In genomic region chr7:56033671-56034432, GRCh38 we compare ENCODE assay signal across 8 cellular contexts. TPM values are rescaled to one million over a fixed set of nuclear protein-coding genes. Genes with fewer than 3 reads are reported as not detected.
DNase-seq lines count a peak whose midpoint lies in the region; TF ChIP-seq lines count a peak whose summit lies in the region.

No MANE protein-coding gene starts in this region.

- TF ChIP-seq POLR2A in ovary (IDR thresholded peaks at IDR 0.05) = no peak
- TF ChIP-seq POLR2A in tibial nerve (IDR thresholded peaks at IDR 0.05) = no peak

- H3K36me3 Mint-ChIP-seq in glutamatergic neuron (ENCODE audit: unreplicated experiment) = no peaks in the 10 kb centered on the region

- no peaks in the 10 kb centered on the region for H3K27me3 Mint-ChIP-seq in glutamatergic neuron (ENCODE audit: unreplicated experiment)

- TF ChIP-seq EP300 in ovary (IDR thresholded peaks at IDR 0.05) = no peak
- no peak for TF ChIP-seq EP300 in tibial nerve (IDR thresholded peaks at IDR 0.05)

- peak overlapping the region; percentile 92 for H3K27ac Mint-ChIP-seq in glutamatergic neuron (ENCODE audit: unreplicated experiment)

- peak overlapping the region; percentile 57 for H3K27ac ChIP-seq in SJCRH30
- no peak overlapping the region for H3K27ac ChIP-seq in ovary
- H3K27ac ChIP-seq in tibial nerve = peak overlapping the region in 2 of 4 donors; percentile 31 to 54

- no peaks in the 10 kb centered on the region for H3K4me1 ChIP-seq in SJCRH30
- no peaks in the 10 kb centered on the region for H3K4me1 ChIP-seq in ovary (ENCODE audit: insufficient read depth)
- peaks cover 0 to 7% (median 3%) of the 10 kb centered on the region in 4 donors for H3K4me1 ChIP-seq in tibial nerve

- no peaks in the 10 kb centered on the region for H3K27me3 ChIP-seq in SJCRH30
- no peaks in the 10 kb centered on the region for H3K27me3 ChIP-seq in ovary
- H3K27me3 ChIP-seq in tibial nerve = no peaks in the 10 kb centered on the region

- H3K9me3 ChIP-seq in SJCRH30 (replicated peaks) (no peaks in the 10 kb centered on the region), ovary (no peaks in the 10 kb centered on the region), tibial nerve (no peaks in the 10 kb centered on the region)

- H3K36me3 ChIP-seq in SJCRH30 (peaks cover 11% of the 10 kb centered on the region), ovary (no peaks in the 10 kb centered on the region), tibial nerve (peaks cover 0 to 30% (median 0%) of the 10 kb centered on the region in 3 donors)

- intact Hi-C loops in ovary (cut with DNase I) = no loop called here

- H3K4me3 ChIP-seq in SJCRH30 (peak overlapping the region; percentile 61), ovary (peak overlapping the region; percentile 61), tibial nerve (peak overlapping the region; percentile 25 to 59 (median 58))

- H3K4me1 Mint-ChIP-seq in glutamatergic neuron (ENCODE audit: low read depth, unreplicated experiment) = peaks cover 7% of the 10 kb centered on the region

- 1% methylated on average over 24 to 27 of the region's 27 CpGs for WGBS in ovary, 3 donors
- 1% methylated on average over 22 to 25 of the region's 27 CpGs for WGBS in tibial nerve, 2 donors

- peaks cover 4% of the 10 kb centered on the region for H3K9me3 Mint-ChIP-seq in glutamatergic neuron (ENCODE audit: unreplicated experiment)

- peak; percentile 48 for DNase-seq in GDM1 (lab: John Stamatoyannopoulos, UW)
- DNase-seq in H4 (ENCODE audit: low spot score) = peak; percentile 64
- peak; percentile 62 for DNase-seq in LHCN-M2 (ENCODE audit: low read depth)
- peak; percentile 92 to 95 for DNase-seq in SJCRH30
- peak; percentile 13 to 73 (median 35) for DNase-seq in activated naive CD4-positive, alpha-beta T cell (lab: John Stamatoyannopoulos, UW)
- peak; percentile 83 for DNase-seq in glutamatergic neuron
- DNase-seq in ovary = peak; percentile 27 to 62 (median 37)
- peak in 1 of 2 donors; percentile 30 for DNase-seq in tibial nerve (ENCODE audit: low spot score in 2 of 2)

- peak; percentile 26 for TF ChIP-seq CTCF in glutamatergic neuron (IDR thresholded peaks at IDR 0.05; ENCODE audit: partially characterized antibody, unreplicated experiment)
- TF ChIP-seq CTCF in ovary (IDR thresholded peaks at IDR 0.05) = no peak
- TF ChIP-seq CTCF in tibial nerve (IDR thresholded peaks at IDR 0.05) = peak in 2 of 5 experiments; percentile 22 to 28

- peak overlapping the region; percentile 94 for H3K4me3 Mint-ChIP-seq in glutamatergic neuron (ENCODE audit: unreplicated experiment)

RNA-seq across cellular contexts. Expression of gene PSPH, which starts 17.4 kb away (rescaled TPM):
- total RNA-seq in H4 (2014; rRNA removed; shearing (Covaris generic)) = 178 and 207 TPM in 2 replicates
- total RNA-seq in LHCN-M2 (2014; rRNA removed) (81.0 and 103 TPM in 2 replicates), glutamatergic neuron (ENCODE audit: unreplicated experiment) (51.6 TPM), ovary (10 to 100 TPM; 10.3 to 36.9 (median 14.8) TPM), tibial nerve (10 to 100 TPM; 14.9 to 39.8 (median 25.1) TPM)
- 24.8 TPM for polyA plus RNA-seq in LHCN-M2 (2012)
- total RNA-seq in SJCRH30 (2014; rRNA removed; shearing (Covaris generic)) = 39.6 and 53.2 TPM in 2 replicates
- 10 to 100 TPM in 1 of 2 donors, 1 to 10 TPM in 1; 7.5 to 10.3 TPM for polyA plus RNA-seq in ovary

RNA-seq across cellular contexts. Expression of gene CCT6A, which starts 17.7 kb away (rescaled TPM):
- 598 and 709 TPM in 2 replicates for total RNA-seq in H4 (2014; rRNA removed; shearing (Covaris generic))
- total RNA-seq in LHCN-M2 (2014; rRNA removed) (318 and 320 TPM in 2 replicates), glutamatergic neuron (ENCODE audit: unreplicated experiment) (203 TPM), ovary (100 to 1,000 TPM in 1 of 7 donors, 10 to 100 TPM in 6; 50.2 to 108 (median 78.3) TPM), tibial nerve (10 to 100 TPM; 60.0 to 99.0 (median 77.9) TPM)
- polyA plus RNA-seq in LHCN-M2 (2012) = 153 TPM
- total RNA-seq in SJCRH30 (2014; rRNA removed; shearing (Covaris generic)) = 484 and 522 TPM in 2 replicates
- 100 to 1,000 TPM in 1 of 2 donors, 10 to 100 TPM in 1; 69.1 to 112 TPM for polyA plus RNA-seq in ovary

RNA-seq across cellular contexts. Expression of gene SUMF2, which starts 30.2 kb away (rescaled TPM):
- total RNA-seq in H4 (2014; rRNA removed; shearing (Covaris generic)) = 206 and 255 TPM in 2 replicates
- total RNA-seq in LHCN-M2 (2014; rRNA removed) (252 and 253 TPM in 2 replicates), glutamatergic neuron (ENCODE audit: unreplicated experiment) (59.3 TPM), ovary (100 to 1,000 TPM in 5 of 7 donors, 10 to 100 TPM in 2; 56.3 to 119 (median 105) TPM), tibial nerve (100 to 1,000 TPM in 3 of 4 donors, 10 to 100 TPM in 1; 99.4 to 162 (median 132) TPM)
- polyA plus RNA-seq in LHCN-M2 (2012) = 201 TPM
- 73.9 and 78.9 TPM in 2 replicates for total RNA-seq in SJCRH30 (2014; rRNA removed; shearing (Covaris generic))
- 100 to 1,000 TPM in 1 of 2 donors, 10 to 100 TPM in 1; 90.2 to 167 TPM for polyA plus RNA-seq in ovary

RNA-seq across cellular contexts. Expression of gene PHKG1, which starts 58.9 kb away (rescaled TPM):
- 0.17 TPM in 1 of 2 replicates, not detected in the other for total RNA-seq in H4 (2014; rRNA removed; shearing (Covaris generic))
- 0.38 and 0.46 TPM in 2 replicates for total RNA-seq in LHCN-M2 (2014; rRNA removed)
- 0.86 TPM for polyA plus RNA-seq in LHCN-M2 (2012)
- 1.1 and 1.4 TPM in 2 replicates for total RNA-seq in SJCRH30 (2014; rRNA removed; shearing (Covaris generic))
- not detected for total RNA-seq in glutamatergic neuron (ENCODE audit: unreplicated experiment)
- 1 to 10 TPM; 1.0 to 2.3 (median 1.1) TPM for total RNA-seq in ovary
- polyA plus RNA-seq in ovary = 1 to 10 TPM in 1 of 2 donors, under 1 TPM in 1; 0.97 to 1.2 TPM
- total RNA-seq in tibial nerve = 1 to 10 TPM in 3 of 4 donors, under 1 TPM in 1; 0.39 to 4.2 (median 1.3) TPM
